ENCODE assay signal across 38 cellular contexts in genomic region chr3:94459167-94459566, GRCh38.
"Had no signal": no experiment of that assay in that cellular context is flagged by ENCODE, and none has a peak within 500 bp of the region (broad histone marks: within the 10 kb centered on the region; RNA-seq: fewer than 3 reads in every experiment).

No MANE protein-coding gene starts in this region.

- H3K4me1 Mint-ChIP-seq: activated naive CD4-positive, alpha-beta T cell treated with anti-CD3 and anti-CD28 coated beads, Interleukin-2, amount 10 ng/mL, durations not matched to agents 7 days and 5 days; activated naive CD4-positive, alpha-beta T cell treated with anti-CD3 and anti-CD28 coated beads, Interleukin-2, amount 50 U/mL, for 24 hours; activated naive CD8-positive, alpha-beta T cell treated with anti-CD3 and anti-CD28 coated beads for 36 hours; activated naive CD8-positive, alpha-beta T cell treated with anti-CD3 and anti-CD28 coated beads, Interleukin-2, amount 10 ng/mL, durations not matched to agents 7 days and 5 days; activated naive CD8-positive, alpha-beta T cell treated with anti-CD3 and anti-CD28 coated beads, Interleukin-2, amount 50 U/mL, for 24 hours; activated T-helper 17 cell treated with anti-CD3 and anti-CD28 coated beads, Interleukin-2, amount 50 U/mL, for 72 hours; central memory CD8-positive, alpha-beta T cell had no signal

- H3K36me3 Mint-ChIP-seq: activated naive CD4-positive, alpha-beta T cell treated with anti-CD3 and anti-CD28 coated beads, Interleukin-2, amount 10 ng/mL, durations not matched to agents 7 days and 5 days; activated naive CD4-positive, alpha-beta T cell treated with anti-CD3 and anti-CD28 coated beads, Interleukin-2, amount 50 U/mL, for 24 hours; activated naive CD4-positive, alpha-beta T cell treated with anti-CD3 and anti-CD28 coated beads, Interleukin-2, amount 50 U/mL, for 72 hours; activated naive CD8-positive, alpha-beta T cell; activated naive CD8-positive, alpha-beta T cell treated with anti-CD3 and anti-CD28 coated beads for 36 hours; activated naive CD8-positive, alpha-beta T cell treated with anti-CD3 and anti-CD28 coated beads, Interleukin-2, amount 10 ng/mL, durations not matched to agents 7 days and 5 days; brain had no signal

- DNase-seq: activated effector memory CD4-positive, alpha-beta T cell treated with anti-CD3 and anti-CD28 coated beads, Interleukin-2, amount 50 U/mL, for 16 hours; activated effector memory CD4-positive, alpha-beta T cell treated with Interleukin-2 at 50 U/mL for 16 hours; activated gamma-delta T cell; activated gamma-delta T cell treated with Interleukin-2 at 50 U/mL for 16 hours; activated naive CD4-positive, alpha-beta T cell; activated naive CD4-positive, alpha-beta T cell treated with anti-CD3 and anti-CD28 coated beads for 36 hours; activated naive CD4-positive, alpha-beta T cell treated with anti-CD3 and anti-CD28 coated beads, Interleukin-2, amount 10 ng/mL, durations not matched to agents 7 days and 5 days; activated naive CD4-positive, alpha-beta T cell treated with anti-CD3 and anti-CD28 coated beads, Interleukin-2, amount 50 U/mL, for 16 hours; activated naive CD4-positive, alpha-beta T cell treated with Interleukin-2 at 50 U/mL for 16 hours; activated naive CD8-positive, alpha-beta T cell treated with anti-CD3 and anti-CD28 coated beads for 36 hours; activated naive CD8-positive, alpha-beta T cell treated with anti-CD3 and anti-CD28 coated beads, Interleukin-2, amount 10 ng/mL, durations not matched to agents 7 days and 5 days; activated naive CD8-positive, alpha-beta T cell treated with anti-CD3 and anti-CD28 coated beads, Interleukin-2, amount 50 U/mL, for 24 hours; activated T-cell treated with anti-CD3 and anti-CD28 coated beads, Interleukin-2, amount 50 U/mL, for 1 hour; activated T-cell treated with anti-CD3 and anti-CD28 coated beads, Interleukin-2, amount 50 U/mL, for 24 hours; activated T-cell treated with anti-CD3 and anti-CD28 coated beads, Interleukin-2, amount 50 U/mL, for 4 hours; activated T-cell treated with anti-CD3 and anti-CD28 coated beads, Interleukin-2, amount 50 U/mL, for 48 hours; activated T-cell treated with anti-CD3 and anti-CD28 coated beads, Interleukin-2, amount 50 U/mL, for 72 hours; adrenal gland; amniotic stem cell; amygdala; anterior cingulate cortex; aorta; body of pancreas; brain microvascular endothelial cell; caudate nucleus; central memory CD4-positive, alpha-beta T cell; cerebellar nuclear complex had no signal

- H3K27me3 Mint-ChIP-seq: activated naive CD4-positive, alpha-beta T cell treated with anti-CD3 and anti-CD28 coated beads, Interleukin-2, amount 10 ng/mL, durations not matched to agents 7 days and 5 days; activated naive CD4-positive, alpha-beta T cell treated with anti-CD3 and anti-CD28 coated beads, Interleukin-2, amount 50 U/mL, for 24 hours; activated naive CD8-positive, alpha-beta T cell; activated naive CD8-positive, alpha-beta T cell treated with anti-CD3 and anti-CD28 coated beads for 36 hours; activated naive CD8-positive, alpha-beta T cell treated with anti-CD3 and anti-CD28 coated beads, Interleukin-2, amount 10 ng/mL, durations not matched to agents 7 days and 5 days; activated naive CD8-positive, alpha-beta T cell treated with anti-CD3 and anti-CD28 coated beads, Interleukin-2, amount 50 U/mL, for 24 hours; activated T-cell treated with anti-CD3 and anti-CD28 coated beads, Interleukin-2, amount 50 U/mL, for 24 hours; activated T-helper 17 cell treated with anti-CD3 and anti-CD28 coated beads, Interleukin-2, amount 50 U/mL, for 72 hours; brain; central memory CD8-positive, alpha-beta T cell had no signal

- H3K27me3 ChIP-seq: adrenal gland, ascending aorta, body of pancreas, brain microvascular endothelial cell, breast epithelium, cardiac muscle cell had no signal

- H3K27ac ChIP-seq: adrenal gland, ascending aorta, body of pancreas, brain microvascular endothelial cell, breast epithelium, cardiac muscle cell had no signal

- H3K9me3 ChIP-seq: adrenal gland, ascending aorta, body of pancreas, breast epithelium had no signal

- H3K4me3 Mint-ChIP-seq: activated naive CD4-positive, alpha-beta T cell treated with anti-CD3 and anti-CD28 coated beads for 36 hours; activated naive CD4-positive, alpha-beta T cell treated with anti-CD3 and anti-CD28 coated beads, Interleukin-2, amount 10 ng/mL, durations not matched to agents 7 days and 5 days; activated naive CD4-positive, alpha-beta T cell treated with anti-CD3 and anti-CD28 coated beads, Interleukin-2, amount 50 U/mL, for 24 hours; activated naive CD8-positive, alpha-beta T cell; activated naive CD8-positive, alpha-beta T cell treated with anti-CD3 and anti-CD28 coated beads for 36 hours; activated naive CD8-positive, alpha-beta T cell treated with anti-CD3 and anti-CD28 coated beads, Interleukin-2, amount 10 ng/mL, durations not matched to agents 7 days and 5 days; activated naive CD8-positive, alpha-beta T cell treated with anti-CD3 and anti-CD28 coated beads, Interleukin-2, amount 50 U/mL, for 24 hours; activated T-cell treated with anti-CD3 and anti-CD28 coated beads, Interleukin-2, amount 50 U/mL, for 24 hours; activated T-cell treated with anti-CD3 and anti-CD28 coated beads, Interleukin-2, amount 50 U/mL, for 4 hours; activated T-cell treated with anti-CD3 and anti-CD28 coated beads, Interleukin-2, amount 50 U/mL, for 72 hours; activated T-helper 1 cell treated with anti-CD3 and anti-CD28 coated beads, Interleukin-12 subunit alpha, Interleukin-12 subunit beta, Interleukin-2, Interleukin-4 antibody, amounts not matched to agents 30 ng/mL and 10 ng/mL and 1 ng/mL, durations not matched to agents 14 hours and 24 hours and 36 hours; activated T-helper 17 cell treated with anti-CD3 and anti-CD28 coated beads, Interleukin-2, amount 50 U/mL, for 72 hours; brain; central memory CD8-positive, alpha-beta T cell had no signal

- H3K36me3 ChIP-seq: adrenal gland, ascending aorta, brain microvascular endothelial cell, breast epithelium, cardiac muscle cell had no signal

- ATAC-seq: activated naive CD4-positive, alpha-beta T cell treated with anti-CD3 and anti-CD28 coated beads, Interleukin-2, amount 50 U/mL, for 72 hours; activated naive CD8-positive, alpha-beta T cell treated with anti-CD3 and anti-CD28 coated beads, Interleukin-2, amount 50 U/mL, for 24 hours; activated T-cell treated with anti-CD3 and anti-CD28 coated beads, Interleukin-2, amount 50 U/mL, for 4 hours; activated T-cell treated with anti-CD3 and anti-CD28 coated beads, Interleukin-2, amount 50 U/mL, for 72 hours; activated T-helper 17 cell treated with anti-CD3 and anti-CD28 coated beads, Interleukin-2, amount 50 U/mL, for 72 hours; body of pancreas had no signal

- H3K4me3 ChIP-seq: adrenal gland, ascending aorta, body of pancreas, breast epithelium, cardiac muscle cell had no signal

- H3K9me3 Mint-ChIP-seq: activated naive CD4-positive, alpha-beta T cell treated with anti-CD3 and anti-CD28 coated beads, Interleukin-2, amount 10 ng/mL, durations not matched to agents 7 days and 5 days; activated naive CD4-positive, alpha-beta T cell treated with anti-CD3 and anti-CD28 coated beads, Interleukin-2, amount 50 U/mL, for 24 hours; activated naive CD8-positive, alpha-beta T cell treated with anti-CD3 and anti-CD28 coated beads for 36 hours; activated naive CD8-positive, alpha-beta T cell treated with anti-CD3 and anti-CD28 coated beads, Interleukin-2, amount 50 U/mL, for 24 hours; activated T-cell treated with anti-CD3 and anti-CD28 coated beads, Interleukin-2, amount 50 U/mL, for 4 hours; activated T-helper 1 cell treated with anti-CD3 and anti-CD28 coated beads, Interleukin-12 subunit alpha, Interleukin-12 subunit beta, Interleukin-2, Interleukin-4 antibody, amounts not matched to agents 30 ng/mL and 10 ng/mL and 1 ng/mL, durations not matched to agents 14 hours and 24 hours and 36 hours; activated T-helper 2 cell treated with anti-CD3 and anti-CD28 coated beads, Interferon-gamma antibody, Interleukin-2, Interleukin-4, amounts not matched to agents 10 μg/mL and 5 μg/mL and 100 μg/mL, durations not matched to agents 14 hours and 24 hours and 36 hours; brain had no signal

- H3K27ac Mint-ChIP-seq: activated naive CD4-positive, alpha-beta T cell treated with anti-CD3 and anti-CD28 coated beads for 36 hours; activated naive CD4-positive, alpha-beta T cell treated with anti-CD3 and anti-CD28 coated beads, Interleukin-2, amount 10 ng/mL, durations not matched to agents 7 days and 5 days; activated naive CD4-positive, alpha-beta T cell treated with anti-CD3 and anti-CD28 coated beads, Interleukin-2, amount 50 U/mL, for 24 hours; activated naive CD4-positive, alpha-beta T cell treated with anti-CD3 and anti-CD28 coated beads, Interleukin-2, amount 50 U/mL, for 72 hours; activated naive CD8-positive, alpha-beta T cell; activated naive CD8-positive, alpha-beta T cell treated with anti-CD3 and anti-CD28 coated beads for 36 hours; activated naive CD8-positive, alpha-beta T cell treated with anti-CD3 and anti-CD28 coated beads, Interleukin-2, amount 10 ng/mL, durations not matched to agents 7 days and 5 days; activated naive CD8-positive, alpha-beta T cell treated with anti-CD3 and anti-CD28 coated beads, Interleukin-2, amount 50 U/mL, for 24 hours; activated T-cell treated with anti-CD3 and anti-CD28 coated beads, Interleukin-2, amount 50 U/mL, for 24 hours; activated T-cell treated with anti-CD3 and anti-CD28 coated beads, Interleukin-2, amount 50 U/mL, for 72 hours; activated T-helper 1 cell treated with anti-CD3 and anti-CD28 coated beads, Interleukin-12 subunit alpha, Interleukin-12 subunit beta, Interleukin-2, Interleukin-4 antibody, amounts not matched to agents 30 ng/mL and 10 ng/mL and 1 ng/mL, durations not matched to agents 14 hours and 24 hours and 36 hours; activated T-helper 17 cell treated with anti-CD3 and anti-CD28 coated beads, Interleukin-2, amount 50 U/mL, for 72 hours; activated T-helper 2 cell treated with anti-CD3 and anti-CD28 coated beads, Interferon-gamma antibody, Interleukin-2, Interleukin-4, amounts not matched to agents 10 μg/mL and 5 μg/mL and 100 μg/mL, durations not matched to agents 14 hours and 24 hours and 36 hours; brain had no signal
